In the genomic region with DNA sequence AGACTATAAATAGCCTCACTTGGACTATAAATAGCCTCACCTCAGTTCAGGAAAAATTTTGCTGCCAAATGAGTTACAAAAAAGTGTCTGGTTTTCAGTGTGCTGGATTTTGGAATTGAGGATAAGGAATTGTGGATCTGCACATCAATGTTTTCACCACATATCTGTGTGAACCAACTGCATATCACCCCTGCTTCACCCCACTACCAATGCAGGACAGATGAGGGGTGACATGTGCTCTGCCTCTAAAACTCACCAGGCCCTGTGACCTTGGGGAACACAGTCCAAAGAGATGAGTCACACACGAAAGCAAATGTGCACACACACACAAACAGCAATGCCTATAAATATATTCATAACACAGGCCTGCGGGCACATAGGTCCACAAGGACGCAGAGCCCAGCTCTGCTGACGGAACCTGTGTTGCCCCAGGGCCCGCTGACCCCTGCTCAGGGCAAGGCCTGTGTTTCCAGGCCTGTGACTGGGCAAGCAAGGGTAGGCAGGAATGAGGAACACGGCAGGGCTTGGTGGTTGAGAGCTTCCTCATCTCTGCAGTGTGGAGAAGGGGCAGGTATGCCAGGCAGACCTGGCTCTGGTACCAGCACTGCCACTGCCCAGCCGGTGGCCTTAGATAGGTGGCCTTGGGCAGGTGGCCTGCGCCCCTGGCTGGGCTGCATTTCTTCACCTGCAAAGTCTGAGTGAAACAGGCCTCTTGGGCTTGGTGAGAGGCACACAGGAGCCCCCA, we compare ENCODE assay signal across 8 cellular contexts.
DNase-seq lines count a peak whose midpoint lies in the region; ATAC-seq and TF ChIP-seq lines count a peak whose summit lies in the region.

No MANE protein-coding gene starts in this region.

- H2BK5ac ChIP-seq in neuronal stem cell (ENCODE audit: low read length) (peak overlapping the region; percentile 10), H9 (ENCODE audit: insufficient read length, low read length) (no peak overlapping the region)

- TF ChIP-seq CTCF in NB4 (IDR thresholded peaks at IDR 0.05; ENCODE audit: low read depth, low read length) (no peak), colonic mucosa (IDR thresholded peaks at IDR 0.05) (no peak), H9 (conservative IDR thresholded peaks at IDR 0.05) (no peak)

- H3K79me1 ChIP-seq in neuronal stem cell (ENCODE audit: low read depth, low read length), result no peaks in the 10 kb centered on the region
- H3K79me1 ChIP-seq in H9 (ENCODE audit: insufficient read depth, low read depth, low read length, poor library complexity, severe bottlenecking), result no peaks in the 10 kb centered on the region

- H3K4ac ChIP-seq in neuronal stem cell (ENCODE audit: low read length) (no peak overlapping the region), H9 (ENCODE audit: low read depth, low read length) (no peak overlapping the region)

- H3T11ph ChIP-seq in H9 (ENCODE audit: low read length), result no peak overlapping the region

- H3K27me3 ChIP-seq in colonic mucosa (no peaks in the 10 kb centered on the region), neuronal stem cell (ENCODE audit: control insufficient read depth in 3 of 3, insufficient read depth in 3 of 3, low read depth in 1 of 3, low read length in 3 of 3) (no peaks in the 10 kb centered on the region), H9 (ENCODE audit: insufficient read depth, low read length) (no peaks in the 10 kb centered on the region)

- no peak for ATAC-seq in HG03571 (IDR thresholded peaks at IDR 0.05; ENCODE audit: unreplicated experiment)

- H3K36me3 ChIP-seq in colonic mucosa, result no peaks in the 10 kb centered on the region
- H3K36me3 ChIP-seq in neuronal stem cell (replicated peaks in 1 of 2; ENCODE audit: control insufficient read depth in 2 of 2, insufficient read depth in 2 of 2, low read length in 2 of 2), result no peaks in the 10 kb centered on the region

- H3K27ac Mint-ChIP-seq in H9, result no peak overlapping the region

- no peak overlapping the region for H2BK20ac ChIP-seq in H9 (ENCODE audit: low read depth, low read length, poor library complexity, severe bottlenecking)

- H3K9me3 Mint-ChIP-seq in H9, result no peaks in the 10 kb centered on the region

- H2AFZ ChIP-seq in neuronal stem cell (ENCODE audit: low read length) (no peak overlapping the region), H9 (ENCODE audit: low read length) (no peak overlapping the region)

- peaks cover 6% of the 10 kb centered on the region for H3K27me3 Mint-ChIP-seq in H9 (ENCODE audit: low read depth)

- H2BK12ac ChIP-seq in neuronal stem cell (ENCODE audit: low read length) (no peak overlapping the region), H9 (ENCODE audit: insufficient read length, low read depth, low read length) (no peak overlapping the region)

- H3K27ac ChIP-seq in colonic mucosa, result peak overlapping the region; percentile 16
- H3K27ac ChIP-seq in neuronal stem cell (replicated peaks; ENCODE audit: low read length), result no peak overlapping the region
- no peak overlapping the region for H3K27ac ChIP-seq in H9 (ENCODE audit: insufficient read length, low read depth, low read length)

- H3K4me1 ChIP-seq in colonic mucosa, result peaks cover 18% of the 10 kb centered on the region
- H3K4me1 ChIP-seq in neuronal stem cell (ENCODE audit: control insufficient read depth in 2 of 2, insufficient read depth in 1 of 2, low read depth in 1 of 2, low read length in 2 of 2), result peaks cover 2% of the 10 kb centered on the region in 2 donors
- no peaks in the 10 kb centered on the region for H3K4me1 ChIP-seq in H9 (ENCODE audit: insufficient read depth, low read length)

- no peak overlapping the region for H3K23ac ChIP-seq in neuronal stem cell (ENCODE audit: low read depth, low read length, poor library complexity)
- H3K23ac ChIP-seq in H9 (ENCODE audit: insufficient read length, low read depth, low read length), result no peak overlapping the region

- DNase-seq in ELR (ENCODE audit: low read depth), result peak; percentile 94
- peak; percentile 66 for DNase-seq in NB4 (ENCODE audit: low read depth)
- DNase-seq in colonic mucosa, result no peak
- DNase-seq in neuronal stem cell (ENCODE audit: low spot score), result no peak
- no peak for DNase-seq in occipital lobe (lab: John Stamatoyannopoulos, UW)
- no peak for DNase-seq in NCI-H2081 treated with DMSO at 0.1 percent for 48 hours (lab: John Stamatoyannopoulos, UW)
- no peak for DNase-seq in H9

- peaks cover 2 to 6% of the 10 kb centered on the region in 2 experiments; a peak in 2 of 4 replicates for H3K4me1 Mint-ChIP-seq in H9

- H4K8ac ChIP-seq in neuronal stem cell (ENCODE audit: low read depth, low read length) (no peak overlapping the region), H9 (replicated peaks; ENCODE audit: insufficient read length, low read depth, low read length) (no peak overlapping the region)

- no peaks in the 10 kb centered on the region for H3K79me2 ChIP-seq in H9 (ENCODE audit: insufficient read depth, low read length)

- no peaks in the 10 kb centered on the region for H4K20me1 ChIP-seq in H9 (ENCODE audit: control insufficient read depth, insufficient read depth, insufficient read length)

- H3K23me2 ChIP-seq in H9 (ENCODE audit: insufficient read length, low read depth, low read length, poor library complexity, severe bottlenecking), result no peaks in the 10 kb centered on the region

- H4K5ac ChIP-seq in H9 (ENCODE audit: insufficient read length, low read depth, low read length), result no peak overlapping the region

- no peak overlapping the region for H3K9ac ChIP-seq in colonic mucosa (ENCODE audit: low read depth in 2 of 2, low read length in 2 of 2)
- H3K9ac ChIP-seq in neuronal stem cell (ENCODE audit: low read depth, low read length, poor library complexity), result no peak overlapping the region
- no peak overlapping the region for H3K9ac ChIP-seq in H9 (ENCODE audit: extremely low read depth, insufficient read length, low read length)

- H3K4me2 ChIP-seq in neuronal stem cell (ENCODE audit: insufficient read depth, low read length, poor library complexity, severe bottlenecking), result no peak overlapping the region
- no peak overlapping the region for H3K4me2 ChIP-seq in H9 (ENCODE audit: insufficient read depth, insufficient read length, low read length)

- H3K18ac ChIP-seq in neuronal stem cell (ENCODE audit: low read length) (no peak overlapping the region), H9 (ENCODE audit: insufficient read length, low read depth, low read length) (no peak overlapping the region)

- no peak overlapping the region for H3K4me3 Mint-ChIP-seq in H9

- H3K14ac ChIP-seq in neuronal stem cell (ENCODE audit: low read length) (no peak overlapping the region), H9 (ENCODE audit: insufficient read depth, low read length) (no peak overlapping the region)

- H3K36me3 Mint-ChIP-seq in H9 (ENCODE audit: insufficient read depth in 1 of 3, low read depth in 3 of 3), result no peaks in the 10 kb centered on the region; a peak in 1 of 7 replicates

- H2AK5ac ChIP-seq in neuronal stem cell (ENCODE audit: low read depth, low read length) (peak overlapping the region; percentile 20), H9 (ENCODE audit: insufficient read length, low read length) (no peak overlapping the region)

- intact Hi-C loops in colonic mucosa (cut with DNase I), result no loop called here

- TF ChIP-seq POLR2A in NB4 (IDR thresholded peaks at IDR 0.05; ENCODE audit: extremely low read depth, insufficient read length), result no peak

- no peak overlapping the region for H3K56ac ChIP-seq in H9 (ENCODE audit: insufficient read length, low read depth, low read length)

- H2BK15ac ChIP-seq in neuronal stem cell (ENCODE audit: low read length), result no peak overlapping the region
- H2BK15ac ChIP-seq in H9 (ENCODE audit: low read depth, low read length), result no peak overlapping the region; the same call in 1 of the 2 replicates

- no peak overlapping the region for H2BK120ac ChIP-seq in neuronal stem cell (ENCODE audit: low read depth, low read length)
- H2BK120ac ChIP-seq in H9 (ENCODE audit: low read depth, low read length, poor library complexity, severe bottlenecking), result no peak overlapping the region

- no CpG with 5 or more reads among the region's 8 CpGs for WGBS in neuronal stem cell (ENCODE audit: extremely low coverage in 2 of 2, insufficient read length in 2 of 2, insufficient replicate concordance in 1 of 2), 2 donors
- WGBS in H9 (ENCODE audit: extremely low coverage, insufficient read length, low lambda C conversion rate), result no CpG with 5 or more reads among the region's 8 CpGs

- H3K9me3 ChIP-seq in colonic mucosa (no peaks in the 10 kb centered on the region), neuronal stem cell (replicated peaks in 1 of 2; ENCODE audit: control insufficient read depth in 2 of 2, insufficient read depth in 1 of 2, low read depth in 1 of 2, low read length in 2 of 2) (no peaks in the 10 kb centered on the region), H9 (ENCODE audit: control insufficient read depth, low read depth, low read length) (no peaks in the 10 kb centered on the region)

- H4K91ac ChIP-seq in neuronal stem cell (ENCODE audit: low read depth, low read length, poor library complexity) (no peak overlapping the region), H9 (ENCODE audit: insufficient read length, low read depth, low read length) (no peak overlapping the region)

- H3K4me3 ChIP-seq in NB4 (ENCODE audit: low read depth, low read length), result no peak overlapping the region
- no peak overlapping the region for H3K4me3 ChIP-seq in colonic mucosa
- H3K4me3 ChIP-seq in neuronal stem cell (ENCODE audit: low read length in 2 of 2), result no peak overlapping the region

Comparison
In these comparisons a context has a peak if more than half of its experiments do, and no peak if none do; other contexts are left out.
1. DNase-seq: peak in ELR (single experiment) and NB4 (single experiment); none in colonic mucosa (single experiment), neuronal stem cell (single experiment), occipital lobe (single experiment), NCI-H2081 treated with DMSO at 0.1 percent for 48 hours (single experiment) and H9 (single experiment).